In the genomic region with DNA sequence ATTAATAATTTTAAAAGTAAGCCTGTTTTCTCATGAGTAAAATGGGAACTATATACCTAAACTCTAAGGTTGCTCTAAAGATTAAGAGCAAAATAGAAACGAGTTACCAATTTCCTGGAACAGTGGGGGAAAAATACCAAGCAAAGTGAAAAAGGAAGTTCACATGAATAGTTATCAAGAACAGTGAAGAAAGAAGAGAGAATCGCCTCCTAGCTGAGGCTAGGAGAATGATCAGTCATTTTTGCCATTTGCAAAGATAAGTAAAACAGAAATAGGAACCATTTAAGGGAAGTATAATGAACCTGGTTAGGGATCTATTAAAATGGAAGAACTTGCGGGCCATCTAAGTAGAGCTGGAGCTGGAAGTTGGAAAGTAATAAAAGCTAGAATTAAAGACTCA, we compare ENCODE assay signal across 10 cellular contexts. TPM values are rescaled to one million over a fixed set of nuclear protein-coding genes. Genes with fewer than 3 reads are reported as not detected.
A peak's percentile ranks its signal among the peaks of the same experiment; 100 is the strongest.
DNase-seq lines count a peak whose midpoint lies in the region; ATAC-seq and TF ChIP-seq lines count a peak whose summit lies in the region.
"Had no signal": no experiment of that assay in that cellular context is flagged by ENCODE, and none has a peak within 500 bp of the region (broad histone marks: within the 10 kb centered on the region; RNA-seq: fewer than 3 reads in every experiment).

No MANE protein-coding gene starts in this region.

- peak; percentile 4 for TF ChIP-seq CTCF in HL-60 (IDR thresholded peaks at IDR 0.05; ENCODE audit: insufficient read depth, low read length)

- peak; percentile 46 to 47 for ATAC-seq in activated T-cell treated with anti-CD3 and anti-CD28 coated beads, Interleukin-2, amount 50 U/mL, for 72 hours (replicated peaks in 1 of 2)
- ATAC-seq in stimulated activated naive CD8-positive, alpha-beta T cell treated with anti-CD3 and anti-CD28 coated beads, Interleukin-15, Interleukin-2, amounts not matched to agents 100 U/mL and 50 U/mL, for 24 hours = peak; percentile 70

- POLR2A ChIA-PET in activated CD4-positive, alpha-beta memory T cell treated with anti-CD3 and anti-CD28 coated beads for 36 hours (lab: Charles Lee) = interaction anchor here (0.7 kb wide), 1 partner anchor 117 kb away, joined by 3 read pairs; a partner anchor contains a TSS

- no peak overlapping the region for H3K4me3 ChIP-seq in HL-60 (replicated peaks; ENCODE audit: insufficient read depth, low read length)

- H3K4me3 Mint-ChIP-seq in activated T-cell treated with anti-CD3 and anti-CD28 coated beads, Interleukin-2, amount 50 U/mL, for 72 hours = peak overlapping the region; percentile 39 to 61
- no peak overlapping the region for H3K4me3 Mint-ChIP-seq in activated CD4-positive, alpha-beta memory T cell treated with anti-CD3 and anti-CD28 coated beads for 36 hours

- no peaks in the 10 kb centered on the region for H3K27me3 ChIP-seq in HL-60 (ENCODE audit: insufficient read depth, poor library complexity, severe bottlenecking)

- CTCF ChIA-PET in activated CD4-positive, alpha-beta memory T cell treated with anti-CD3 and anti-CD28 coated beads for 36 hours (lab: Charles Lee) = interaction anchor here (0.5 to 1.6 kb wide), 9 partner anchors 13 to 766 kb away, joined by 3 to 6 read pairs (median 4); no protein-coding TSS in a partner anchor

- 0 out of 2 replicates have a peak overlapping the region, but pooled peaks have one; percentile 43 for H3K27ac ChIP-seq in HL-60 (replicated peaks)

- H3K9me3 Mint-ChIP-seq in activated T-cell treated with anti-CD3 and anti-CD28 coated beads, Interleukin-2, amount 50 U/mL, for 72 hours = no peaks in the 10 kb centered on the region
- no peaks in the 10 kb centered on the region for H3K9me3 Mint-ChIP-seq in activated CD4-positive, alpha-beta memory T cell treated with anti-CD3 and anti-CD28 coated beads for 36 hours

- intact Hi-C loops in activated CD4-positive, alpha-beta memory T cell treated with anti-CD3 and anti-CD28 coated beads for 36 hours (cut with micrococcal nuclease) = loop anchor here (1.0 to 5.0 kb wide), 6 partner anchors 45 to 157 kb away; no protein-coding TSS in a partner anchor

- no peak for DNase-seq in activated T-cell treated with anti-CD3 and anti-CD28 coated beads, Interleukin-2, amount 50 U/mL, for 72 hours
- no peak for DNase-seq in activated T-cell treated with anti-CD3 and anti-CD28 coated beads, Interleukin-2, amount 50 U/mL, for 48 hours
- DNase-seq in HL-60 (ENCODE audit: low read depth in 1 of 2, low spot score in 1 of 2) (peak in 1 of 2 experiments; percentile 6), T1000 (lab: John Stamatoyannopoulos, UW) (no peak), COLO829 (ENCODE audit: low spot score) (no peak)
- DNase-seq in activated CD4-positive, alpha-beta memory T cell treated with anti-CD3 and anti-CD28 coated beads for 36 hours = no peak
- no peak for DNase-seq in stimulated activated naive CD8-positive, alpha-beta T cell treated with anti-CD3 and anti-CD28 coated beads, Interleukin-15, Interleukin-2, amounts not matched to agents 100 U/mL and 50 U/mL, for 24 hours
- DNase-seq in stimulated activated CD8-positive, alpha-beta memory T cell treated with anti-CD3 and anti-CD28 coated beads, Interleukin-4, amount 100 ng/mL, for 48 hours = no peak
- DNase-seq: COR-L47, midbrain had no signal

- peaks cover 41% of the 10 kb centered on the region for H3K4me1 Mint-ChIP-seq in activated T-cell treated with anti-CD3 and anti-CD28 coated beads, Interleukin-2, amount 50 U/mL, for 72 hours (ENCODE audit: low read depth)
- peaks cover 32% of the 10 kb centered on the region for H3K4me1 Mint-ChIP-seq in activated CD4-positive, alpha-beta memory T cell treated with anti-CD3 and anti-CD28 coated beads for 36 hours (ENCODE audit: low read depth)

- H3K27me3 Mint-ChIP-seq in activated T-cell treated with anti-CD3 and anti-CD28 coated beads, Interleukin-2, amount 50 U/mL, for 72 hours (ENCODE audit: low read depth) = no peaks in the 10 kb centered on the region
- no peaks in the 10 kb centered on the region for H3K27me3 Mint-ChIP-seq in activated CD4-positive, alpha-beta memory T cell treated with anti-CD3 and anti-CD28 coated beads for 36 hours

- no peaks in the 10 kb centered on the region for H3K36me3 Mint-ChIP-seq in activated T-cell treated with anti-CD3 and anti-CD28 coated beads, Interleukin-2, amount 50 U/mL, for 72 hours (ENCODE audit: insufficient read depth in 2 of 2)
- H3K36me3 Mint-ChIP-seq in activated CD4-positive, alpha-beta memory T cell treated with anti-CD3 and anti-CD28 coated beads for 36 hours = no peaks in the 10 kb centered on the region

- H3K27ac Mint-ChIP-seq in activated T-cell treated with anti-CD3 and anti-CD28 coated beads, Interleukin-2, amount 50 U/mL, for 72 hours = peak overlapping the region; percentile 90
- peak overlapping the region; percentile 42 for H3K27ac Mint-ChIP-seq in activated CD4-positive, alpha-beta memory T cell treated with anti-CD3 and anti-CD28 coated beads for 36 hours

RNA-seq across cellular contexts. Expression of a gene that starts 50.7 kb away (rescaled TPM):
- 1 to 10 TPM; 3.2 to 5.9 TPM for total RNA-seq in activated T-cell treated with anti-CD3 and anti-CD28 coated beads, Interleukin-2, amount 50 U/mL, for 72 hours
- 1 to 10 TPM; 6.0 to 6.1 TPM for total RNA-seq in activated CD4-positive, alpha-beta memory T cell treated with anti-CD3 and anti-CD28 coated beads for 36 hours
